Comparison of ENCODE assay signal across 8 cellular contexts in the genomic region with DNA sequence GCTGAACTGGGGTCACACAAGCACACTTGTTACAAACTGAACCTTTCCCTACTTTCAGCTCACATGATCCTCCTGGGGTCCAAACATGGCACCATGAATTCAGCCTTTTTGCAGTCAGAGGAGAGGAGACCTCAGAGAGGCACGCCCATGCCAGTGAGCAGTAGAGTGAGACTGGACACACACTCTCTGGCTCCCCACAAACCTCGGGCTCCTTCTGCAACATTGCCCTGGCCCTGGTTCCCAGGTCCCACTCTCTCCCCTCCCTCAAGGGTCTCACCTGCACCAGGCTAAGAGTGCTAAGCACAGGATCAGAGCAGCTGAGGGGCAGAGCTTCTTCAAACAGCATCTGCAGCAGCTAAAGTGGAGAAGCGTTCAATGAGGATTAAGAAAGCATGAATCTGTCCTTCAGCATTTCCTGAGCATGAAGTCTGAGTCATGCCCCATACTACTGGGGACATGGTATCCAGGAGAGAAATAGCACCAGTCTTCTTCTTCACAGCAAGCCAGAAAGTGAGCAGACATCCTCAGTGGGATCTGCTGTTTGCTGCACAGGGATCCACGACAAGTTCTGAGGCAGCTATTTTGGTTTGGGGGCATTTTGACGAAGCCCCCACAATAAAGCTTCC.
DNase-seq lines count a peak whose midpoint lies in the region; ATAC-seq and TF ChIP-seq lines count a peak whose summit lies in the region.
"Had no signal": no experiment of that assay in that cellular context is flagged by ENCODE, and none has a peak within 500 bp of the region (broad histone marks: within the 10 kb centered on the region; RNA-seq: fewer than 3 reads in every experiment).

No MANE protein-coding gene starts in this region.

- H3K4me3 ChIP-seq in AG10803 (ENCODE audit: low read length), result no peak overlapping the region

- peak; percentile 60 for DNase-seq in AG10803 (ENCODE audit: low read depth)
- DNase-seq in NOMO-1 treated with DMSO at 0.1 percent for 48 hours (lab: John Stamatoyannopoulos, UW; ENCODE audit: unreplicated experiment), result peak; percentile 71
- peak; percentile 22 for DNase-seq in fibroblast of peridontal ligament (ENCODE audit: extremely low read depth)
- DNase-seq in NCI-H2029 (lab: John Stamatoyannopoulos, UW), result no peak
- DNase-seq in DMS79 (lab: John Stamatoyannopoulos, UW), result no peak
- DNase-seq: dorsolateral prefrontal cortex, NCI-H2227 treated with DMSO at 0.1 percent for 48 hours had no signal

- no peak for TF ChIP-seq CTCF in AG10803 (conservative IDR thresholded peaks at IDR 0.05; ENCODE audit: low read length)

- ATAC-seq in GM19023 (IDR thresholded peaks at IDR 0.05; ENCODE audit: unreplicated experiment), result no peak

Comparison
In these comparisons a context has a peak if more than half of its experiments do, and no peak if none do; other contexts are left out.
1. DNase-seq: peak in AG10803 (single experiment), NOMO-1 treated with DMSO at 0.1 percent for 48 hours (single experiment) and fibroblast of peridontal ligament (single experiment); none in NCI-H2029 (single experiment) and DMS79 (single experiment).